ENCODE assay signal across 8 cellular contexts in genomic region chr17:59619313-59620063, GRCh38. TPM values are rescaled to one million over a fixed set of nuclear protein-coding genes. Genes with fewer than 3 reads are reported as not detected.
DNase-seq lines count a peak whose midpoint lies in the region; ATAC-seq and TF ChIP-seq lines count a peak whose summit lies in the region.

CLTC (plus strand) TSS chr17:59619895; CDS start chr17:59620132, 237 bp downstream.

- H3K4me3 ChIP-seq in PC-3 (ENCODE audit: low read length) (peak within 1 kb of the TSS; percentile 97), mucosa of descending colon (peak within 1 kb of the TSS; percentile 88)

- H3K9me3 ChIP-seq in PC-3 (ENCODE audit: low read length) (no peaks in the 10 kb centered on the region), mucosa of descending colon (no peaks in the 10 kb centered on the region)

- peak within 1 kb of the TSS; percentile 99 to 100 (median 99) for H3K27ac Mint-ChIP-seq in IgD-negative memory B cell

- H3K36me3 ChIP-seq in PC-3 (ENCODE audit: low read depth, low read length) (peaks cover 3% of the 10 kb centered on the region; the same call in 1 of the 2 replicates), mucosa of descending colon (ENCODE audit: low read depth) (no peaks in the 10 kb centered on the region)

- H3K79me2 ChIP-seq in PC-3 (ENCODE audit: low read length), result peaks cover 72% of the 10 kb centered on the region

- CTCF ChIA-PET in PC-3 (lab: Charles Lee), result interaction anchor here (0.6 kb wide), 1 partner anchor 45 kb away, joined by 16 read pairs; no protein-coding TSS in a partner anchor

- H3K4me1 Mint-ChIP-seq in IgD-negative memory B cell, result peaks cover 33 to 58% (median 37%) of the 10 kb centered on the region in 3 donors

- H3K9me2 ChIP-seq in PC-3 (replicated peaks; ENCODE audit: low read length), result no peaks in the 10 kb centered on the region

- H3K27me3 ChIP-seq in PC-3 (ENCODE audit: low read length), result no peaks in the 10 kb centered on the region

- POLR2A ChIA-PET in PC-3 (lab: Charles Lee; ENCODE audit: unreplicated experiment), result interaction anchor here (0.6 to 1.5 kb wide), 8 partner anchors 15 to 409 kb away, joined by 3 to 13 read pairs (median 6); partner anchors contain the start of genes PTRH2, SMG8 and VMP1

- no peaks in the 10 kb centered on the region for H3K9me3 Mint-ChIP-seq in IgD-negative memory B cell

- DNase-seq in DMS 273 treated with DMSO at 0.1 percent for 48 hours (lab: John Stamatoyannopoulos, UW), result peak; percentile 95
- DNase-seq in PC-3, result peak; percentile 95
- peak; percentile 90 for DNase-seq in activated T-cell treated with anti-CD3 and anti-CD28 coated beads for 48 hours (ENCODE audit: low read depth)
- peak; percentile 91 for DNase-seq in epithelial cell of prostate (ENCODE audit: low read depth, low spot score)
- DNase-seq in mucosa of descending colon, result peak; percentile 93 to 95 (median 94)
- peak; percentile 90 for DNase-seq in stimulated activated CD8-positive, alpha-beta memory T cell treated with anti-CD3 and anti-CD28 coated beads, Interleukin-4, amount 100 ng/mL, for 24 hours (ENCODE audit: low read depth)

- H3K4me3 Mint-ChIP-seq in IgD-negative memory B cell, result peak within 1 kb of the TSS; percentile 90 to 99 (median 98)

- TF ChIP-seq CTCF in PC-3 (conservative IDR thresholded peaks at IDR 0.05; ENCODE audit: low read depth, low read length) (no peak), mucosa of descending colon (IDR thresholded peaks at IDR 0.05) (no peak)

- peak within 1 kb of the TSS; percentile 91 for H3K4me2 ChIP-seq in PC-3 (ENCODE audit: low read length)

- peak within 1 kb of the TSS; percentile 97 for H3K27ac ChIP-seq in PC-3 (ENCODE audit: low read length)
- peak within 1 kb of the TSS; percentile 98 for H3K27ac ChIP-seq in epithelial cell of prostate

- ATAC-seq in GM21529 (IDR thresholded peaks at IDR 0.05; ENCODE audit: unreplicated experiment), result peak; percentile 71
- ATAC-seq in PC-3, result peak; percentile 86
- ATAC-seq in mucosa of descending colon, result peak; percentile 91

- H4K20me1 ChIP-seq in PC-3 (ENCODE audit: low read length), result peaks cover 39% of the 10 kb centered on the region

- H3K4me1 ChIP-seq in PC-3 (ENCODE audit: insufficient read depth, low read length), result peaks cover 44% of the 10 kb centered on the region
- peaks cover 41% of the 10 kb centered on the region for H3K4me1 ChIP-seq in mucosa of descending colon (ENCODE audit: low read depth)

- intact Hi-C loops in PC-3 (cut with micrococcal nuclease), result loop anchor here (1.0 to 10.0 kb wide), 3 partner anchors 54 to 95 kb away; partner anchors contain the start of genes DHX40, PTRH2 and VMP1
- intact Hi-C loops in mucosa of descending colon (cut with DNase I, micrococcal nuclease), result no loop called here

- H3K9ac ChIP-seq in PC-3 (ENCODE audit: low read length), result peak within 1 kb of the TSS; percentile 99

- no peaks in the 10 kb centered on the region for H3K36me3 Mint-ChIP-seq in IgD-negative memory B cell

- H3K27me3 Mint-ChIP-seq in IgD-negative memory B cell, result no peaks in the 10 kb centered on the region

- BruUV-seq in PC-3 (replicated peaks; lab: Mats Ljungman, UMichigan), result no TSS peak

- H2AFZ ChIP-seq in PC-3 (ENCODE audit: low read length), result peak within 1 kb of the TSS; percentile 84

- H3F3A ChIP-seq in PC-3 (ENCODE audit: low read length, unreplicated experiment), result no peaks in the 10 kb centered on the region

RNA-seq across cellular contexts. Expression of gene CLTC, which starts in this region (rescaled TPM):
- 27.8 TPM for polyA plus RNA-seq in IgD-negative memory B cell
- total RNA-seq in PC-3 (2014; rRNA removed) (241 and 269 TPM in 2 replicates), mucosa of descending colon (100 to 1,000 TPM; 264 to 306 (median 286) TPM)

Comparison
In these comparisons a context has a peak if more than half of its experiments do, and no peak if none do; other contexts are left out.
1. Peak in every context shown above with its lines: DNase-seq, ATAC-seq, H3K4me3 ChIP-seq and H3K27ac ChIP-seq.